ENCODE assay signal across 8 cellular contexts in genomic region chr10:68550747-68551411, GRCh38. TPM values are rescaled to one million over a fixed set of nuclear protein-coding genes. Genes with fewer than 3 reads are reported as not detected.
DNase-seq lines count a peak whose midpoint lies in the region; ATAC-seq and TF ChIP-seq lines count a peak whose summit lies in the region.

No MANE protein-coding gene starts in this region.

- peak overlapping the region; percentile 3; the same call in 1 of the 2 replicates for H2AFZ ChIP-seq in Karpas-422 (ENCODE audit: low read length)

- BruUV-seq in MCF 10A (replicated peaks; lab: Mats Ljungman, UMichigan): no TSS peak

- no peak overlapping the region for H3K9ac ChIP-seq in Karpas-422 (ENCODE audit: low read length)

- peak; percentile 68 for TF ChIP-seq CTCF in MCF 10A (IDR thresholded peaks at IDR 0.05; ENCODE audit: unreplicated experiment)

- POLR2A ChIA-PET in MCF 10A (lab: Yijun Ruan, JAX): interaction anchor here (0.6 to 1.3 kb wide), 3 partner anchors 18 to 149 kb away, joined by 3 to 5 read pairs (median 4); no protein-coding TSS in a partner anchor

- H3K9me2 ChIP-seq in Karpas-422 (replicated peaks; ENCODE audit: insufficient read depth, low read length): no peaks in the 10 kb centered on the region

- ATAC-seq in GM19351 (IDR thresholded peaks at IDR 0.05; ENCODE audit: unreplicated experiment): peak; percentile 67
- ATAC-seq in HG03025 (IDR thresholded peaks at IDR 0.05; ENCODE audit: low FRiP score, unreplicated experiment): no peak

- no peaks in the 10 kb centered on the region for H3K36me3 ChIP-seq in Karpas-422 (ENCODE audit: insufficient read depth, low read length)

- no peaks in the 10 kb centered on the region for H3K27me3 Mint-ChIP-seq in MCF 10A (ENCODE audit: insufficient read depth, unreplicated experiment)

- H3K36me3 Mint-ChIP-seq in MCF 10A (ENCODE audit: insufficient read depth, unreplicated experiment): peaks cover 8% of the 10 kb centered on the region

- H3K4me3 Mint-ChIP-seq in MCF 10A (ENCODE audit: unreplicated experiment): no peak overlapping the region

- no peaks in the 10 kb centered on the region for H3K27me3 ChIP-seq in Karpas-422 (ENCODE audit: low read length)

- H3K4me1 ChIP-seq in Karpas-422 (ENCODE audit: low read length): no peaks in the 10 kb centered on the region

- peak; percentile 36 for DNase-seq in DMS 273 treated with DMSO at 0.1 percent for 48 hours (lab: John Stamatoyannopoulos, UW)
- peak; percentile 89 for DNase-seq in Karpas-422
- peak; percentile 68 for DNase-seq in RPMI8226
- peak; percentile 82 for DNase-seq in MCF 10A (ENCODE audit: unreplicated experiment)
- peak; percentile 74 for DNase-seq in inferior parietal cortex (ENCODE audit: extremely low spot score)
- peak; percentile 46 for DNase-seq in stimulated activated CD8-positive, alpha-beta memory T cell treated with anti-CD3 and anti-CD28 coated beads, Interleukin-4, amount 100 ng/mL, for 48 hours

- H3K4me3 ChIP-seq in Karpas-422 (ENCODE audit: low read length): no peak overlapping the region

- CTCF ChIA-PET in MCF 10A (lab: Yijun Ruan, JAX): interaction anchor here (0.6 to 1.4 kb wide), 7 partner anchors 10 to 386 kb away, joined by 3 to 4 read pairs (median 4); no protein-coding TSS in a partner anchor

- no peaks in the 10 kb centered on the region for H3K79me2 ChIP-seq in Karpas-422 (ENCODE audit: low read length)

- no peak overlapping the region for H3K4me2 ChIP-seq in Karpas-422 (ENCODE audit: low read depth, low read length, poor library complexity, severe bottlenecking)

- peaks cover 7% of the 10 kb centered on the region for H3K4me1 Mint-ChIP-seq in MCF 10A (ENCODE audit: insufficient read depth, unreplicated experiment)

- intact Hi-C loops in MCF 10A (cut with micrococcal nuclease): loop anchor here (1.0 to 5.0 kb wide), 2 partner anchors 51 to 170 kb away; partner anchors contain the start of gene CCAR1

- H3K9me3 ChIP-seq in Karpas-422 (ENCODE audit: low read length): no peaks in the 10 kb centered on the region

- no peak overlapping the region for H3K27ac Mint-ChIP-seq in MCF 10A (ENCODE audit: low read depth, unreplicated experiment)

- no peaks in the 10 kb centered on the region for H3K9me3 Mint-ChIP-seq in MCF 10A (ENCODE audit: unreplicated experiment)

- no peaks in the 10 kb centered on the region for H4K20me1 ChIP-seq in Karpas-422 (ENCODE audit: insufficient read depth, low read depth, low read length)

- H3K27ac ChIP-seq in Karpas-422 (ENCODE audit: low read length): no peak overlapping the region

RNA-seq across cellular contexts. Expression of gene TET1, which starts 9.3 kb away (rescaled TPM):
- total RNA-seq in Karpas-422 (2014; rRNA removed; shearing (Covaris generic); ENCODE audit: low replicate concordance): 2.2 and 5.4 TPM in 2 replicates
- total RNA-seq in MCF 10A (2022): 0.05 TPM in 1 of 2 replicates, not detected in the other

RNA-seq across cellular contexts. Expression of gene SLC25A16, which starts 23.6 kb away (rescaled TPM):
- 9.6 and 13.9 TPM in 2 replicates for total RNA-seq in Karpas-422 (2014; rRNA removed; shearing (Covaris generic); ENCODE audit: low replicate concordance)
- total RNA-seq in MCF 10A (2022): 18.3 and 20.0 TPM in 2 replicates

Comparison
In these comparisons a context has a peak if more than half of its experiments do, and no peak if none do; other contexts are left out.
1. DNase-seq: peak in every context shown above with its lines; median percentile 89 in Karpas-422; 82 in MCF 10A; 74 in inferior parietal cortex; 68 in RPMI8226; 46 in stimulated activated CD8-positive, alpha-beta memory T cell treated with anti-CD3 and anti-CD28 coated beads, Interleukin-4, amount 100 ng/mL, for 48 hours; 36 in DMS 273 treated with DMSO at 0.1 percent for 48 hours.